ENCODE assay signal across 9 cellular contexts in genomic region chr10:52864459-52865106, GRCh38.
DNase-seq lines count a peak whose midpoint lies in the region; ATAC-seq and TF ChIP-seq lines count a peak whose summit lies in the region.
"Had no signal": no experiment of that assay in that cellular context is flagged by ENCODE, and none has a peak within 500 bp of the region (broad histone marks: within the 10 kb centered on the region; RNA-seq: fewer than 3 reads in every experiment).

No MANE protein-coding gene starts in this region.

- CTCF ChIA-PET in activated CD8-positive, alpha-beta T cell treated with anti-CD3 and anti-CD28 coated beads for 36 hours (lab: Charles Lee): no interaction called here

- H4K20me1 ChIP-seq in Karpas-422 (ENCODE audit: insufficient read depth, low read depth, low read length): no peaks in the 10 kb centered on the region

- H3K27me3 ChIP-seq in body of pancreas (no peaks in the 10 kb centered on the region), kidney epithelial cell (ENCODE audit: control insufficient read depth, insufficient read depth, low read length) (no peaks in the 10 kb centered on the region), Karpas-422 (ENCODE audit: low read length) (no peaks in the 10 kb centered on the region)

- peaks cover 7% of the 10 kb centered on the region for H3K9me3 Mint-ChIP-seq in activated CD8-positive, alpha-beta T cell treated with anti-CD3 and anti-CD28 coated beads for 36 hours
- H3K9me3 Mint-ChIP-seq in stimulated activated naive CD8-positive, alpha-beta T cell treated with anti-CD3 and anti-CD28 coated beads, Interleukin-15, amount 100 ng/mL, for 72 hours: peaks cover 17 to 22% of the 10 kb centered on the region in 2 donors

- no peak for TF ChIP-seq POLR2A in body of pancreas (IDR thresholded peaks at IDR 0.05)

- no peaks in the 10 kb centered on the region for H3K79me2 ChIP-seq in Karpas-422 (ENCODE audit: low read length)

- no peaks in the 10 kb centered on the region for H3K27me3 Mint-ChIP-seq in activated CD8-positive, alpha-beta T cell treated with anti-CD3 and anti-CD28 coated beads for 36 hours
- no peaks in the 10 kb centered on the region for H3K27me3 Mint-ChIP-seq in stimulated activated naive CD8-positive, alpha-beta T cell treated with anti-CD3 and anti-CD28 coated beads, Interleukin-15, amount 100 ng/mL, for 72 hours

- H2AFZ ChIP-seq in Karpas-422 (ENCODE audit: low read length): no peak overlapping the region

- H3K4me1 ChIP-seq in body of pancreas: no peaks in the 10 kb centered on the region
- H3K4me1 ChIP-seq in Karpas-422 (ENCODE audit: low read length): no peaks in the 10 kb centered on the region

- H3K27ac ChIP-seq in body of pancreas: no peak overlapping the region
- no peak overlapping the region for H3K27ac ChIP-seq in Karpas-422 (ENCODE audit: low read length)

- H3K9me3 ChIP-seq in body of pancreas (no peaks in the 10 kb centered on the region), Karpas-422 (ENCODE audit: low read length) (peaks cover 7% of the 10 kb centered on the region)

- intact Hi-C loops in body of pancreas (cut with DNase I): no loop called here
- intact Hi-C loops in activated CD8-positive, alpha-beta T cell treated with anti-CD3 and anti-CD28 coated beads for 36 hours (cut with micrococcal nuclease): no loop called here

- H3K4me3 ChIP-seq in body of pancreas (no peak overlapping the region), kidney epithelial cell (ENCODE audit: low read depth, low read length) (no peak overlapping the region), Karpas-422 (ENCODE audit: low read length) (no peak overlapping the region)
- H3K4me3 ChIP-seq: lung had no signal

- no peak overlapping the region for H3K4me3 Mint-ChIP-seq in activated CD8-positive, alpha-beta T cell treated with anti-CD3 and anti-CD28 coated beads for 36 hours
- H3K4me3 Mint-ChIP-seq in stimulated activated naive CD8-positive, alpha-beta T cell treated with anti-CD3 and anti-CD28 coated beads, Interleukin-15, amount 100 ng/mL, for 72 hours: no peak overlapping the region

- DNase-seq in AG08396 (ENCODE audit: low spot score): peak; percentile 74
- peak in 3 of 4 donors; percentile 18 to 53 (median 35) for DNase-seq in body of pancreas
- DNase-seq in kidney epithelial cell (ENCODE audit: low read depth): peak; percentile 98
- DNase-seq in activated CD8-positive, alpha-beta T cell treated with anti-CD3 and anti-CD28 coated beads for 36 hours: no peak
- DNase-seq in Karpas-422: no peak
- no peak for DNase-seq in stimulated activated naive CD8-positive, alpha-beta T cell treated with anti-CD3 and anti-CD28 coated beads, Interleukin-15, amount 100 ng/mL, for 72 hours

- POLR2A ChIA-PET in activated CD8-positive, alpha-beta T cell treated with anti-CD3 and anti-CD28 coated beads for 36 hours (lab: Charles Lee): no interaction called here

- no peaks in the 10 kb centered on the region for H3K9me2 ChIP-seq in Karpas-422 (replicated peaks; ENCODE audit: insufficient read depth, low read length)

- H3K36me3 ChIP-seq in body of pancreas (replicated peaks in 1 of 2; ENCODE audit: insufficient read depth in 1 of 2, low read depth in 2 of 2) (no peaks in the 10 kb centered on the region), kidney epithelial cell (ENCODE audit: control insufficient read depth, insufficient read depth, low read length) (no peaks in the 10 kb centered on the region), Karpas-422 (ENCODE audit: insufficient read depth, low read length) (no peaks in the 10 kb centered on the region)

- H3K27ac Mint-ChIP-seq in activated CD8-positive, alpha-beta T cell treated with anti-CD3 and anti-CD28 coated beads for 36 hours: no peak overlapping the region
- no peak overlapping the region for H3K27ac Mint-ChIP-seq in stimulated activated naive CD8-positive, alpha-beta T cell treated with anti-CD3 and anti-CD28 coated beads, Interleukin-15, amount 100 ng/mL, for 72 hours

- H3K36me3 Mint-ChIP-seq in activated CD8-positive, alpha-beta T cell treated with anti-CD3 and anti-CD28 coated beads for 36 hours (ENCODE audit: low read depth): no peaks in the 10 kb centered on the region

- no peak overlapping the region for H3K9ac ChIP-seq in Karpas-422 (ENCODE audit: low read length)

- H3K4me2 ChIP-seq in Karpas-422 (ENCODE audit: low read depth, low read length, poor library complexity, severe bottlenecking): no peak overlapping the region

- peak; percentile 68 for ATAC-seq in HG03565 (IDR thresholded peaks at IDR 0.05; ENCODE audit: unreplicated experiment)
- ATAC-seq in body of pancreas: peak; percentile 18
- ATAC-seq in activated CD8-positive, alpha-beta T cell treated with anti-CD3 and anti-CD28 coated beads for 36 hours: no peak
- no peak for ATAC-seq in GM18861 (IDR thresholded peaks at IDR 0.05; ENCODE audit: unreplicated experiment)
- ATAC-seq in stimulated activated naive CD8-positive, alpha-beta T cell treated with anti-CD3 and anti-CD28 coated beads, Interleukin-15, amount 100 ng/mL, for 72 hours: no peak

- no peaks in the 10 kb centered on the region for H3K4me1 Mint-ChIP-seq in activated CD8-positive, alpha-beta T cell treated with anti-CD3 and anti-CD28 coated beads for 36 hours (ENCODE audit: low read depth)
- H3K4me1 Mint-ChIP-seq in stimulated activated naive CD8-positive, alpha-beta T cell treated with anti-CD3 and anti-CD28 coated beads, Interleukin-15, amount 100 ng/mL, for 72 hours: no peaks in the 10 kb centered on the region

- no peak for TF ChIP-seq CTCF in body of pancreas (IDR thresholded peaks at IDR 0.05)
- no peak for TF ChIP-seq CTCF in kidney epithelial cell (IDR thresholded peaks at IDR 0.05; ENCODE audit: insufficient read depth, low read length, poor library complexity, severe bottlenecking)
- TF ChIP-seq CTCF in activated CD8-positive, alpha-beta T cell treated with anti-CD3 and anti-CD28 coated beads for 36 hours (IDR thresholded peaks at IDR 0.05): no peak

- 40 to 48% methylated on average over 9 to 10 of the region's 10 CpGs for WGBS in body of pancreas, 2 donors

Comparison
In these comparisons a context has a peak if more than half of its experiments do, and no peak if none do; other contexts are left out.
1. DNase-seq: peak in AG08396 (single experiment), body of pancreas (3 of 4) and kidney epithelial cell (single experiment); none in activated CD8-positive, alpha-beta T cell treated with anti-CD3 and anti-CD28 coated beads for 36 hours (single experiment), Karpas-422 (single experiment) and stimulated activated naive CD8-positive, alpha-beta T cell treated with anti-CD3 and anti-CD28 coated beads, Interleukin-15, amount 100 ng/mL, for 72 hours (0 of 2).
2. ATAC-seq: peak in HG03565 (single experiment) and body of pancreas (single experiment); none in activated CD8-positive, alpha-beta T cell treated with anti-CD3 and anti-CD28 coated beads for 36 hours (single experiment), GM18861 (single experiment) and stimulated activated naive CD8-positive, alpha-beta T cell treated with anti-CD3 and anti-CD28 coated beads, Interleukin-15, amount 100 ng/mL, for 72 hours (single experiment).